Comparison of ENCODE assay signal across 15 cellular contexts in the genomic region with DNA sequence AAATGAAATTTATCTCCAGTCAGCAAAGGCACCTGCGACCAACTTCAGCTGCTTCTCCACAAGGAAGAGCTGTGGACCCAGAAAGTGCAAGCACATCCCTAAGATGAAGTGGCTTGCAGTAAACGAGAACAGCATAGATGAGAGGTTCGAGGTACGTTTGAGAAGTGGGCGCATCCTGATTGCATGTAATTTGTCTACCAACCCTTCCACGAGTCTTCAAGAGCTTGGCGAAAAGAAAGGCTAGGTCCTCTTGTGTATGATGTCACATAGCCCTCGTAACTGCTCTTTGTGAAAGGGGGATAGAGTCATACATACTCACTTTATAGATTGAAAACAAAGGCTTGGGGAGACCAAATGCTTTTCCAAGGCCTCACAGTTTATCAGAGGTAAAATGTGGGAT. TPM values are rescaled to one million over a fixed set of nuclear protein-coding genes. Genes with fewer than 3 reads are reported as not detected.
DNase-seq lines count a peak whose midpoint lies in the region; ATAC-seq and TF ChIP-seq lines count a peak whose summit lies in the region.
"Had no signal": no experiment of that assay in that cellular context is flagged by ENCODE, and none has a peak within 500 bp of the region (broad histone marks: within the 10 kb centered on the region; RNA-seq: fewer than 3 reads in every experiment).

No MANE protein-coding gene starts in this region.

- no peaks in the 10 kb centered on the region for H3K9me3 ChIP-seq in upper lobe of left lung
- H3K9me3 ChIP-seq: gastrocnemius medialis, pancreas, SJCRH30 had no signal

- no peak overlapping the region for H3K4me3 ChIP-seq in upper lobe of left lung
- H3K4me3 ChIP-seq: gastrocnemius medialis, MG63, pancreas, SJCRH30 had no signal

- DNase-seq in activated naive CD4-positive, alpha-beta T cell treated with anti-CD3 and anti-CD28 coated beads, Interleukin-2, amount 10 ng/mL, durations not matched to agents 7 days and 5 days: no peak
- DNase-seq in activated naive CD4-positive, alpha-beta T cell treated with anti-CD3 and anti-CD28 coated beads, Interleukin-2, amount 50 U/mL, for 16 hours: no peak
- DNase-seq in upper lobe of left lung (no peak), activated gamma-delta T cell (lab: John Stamatoyannopoulos, UW) (no peak)
- DNase-seq: gastrocnemius medialis, MG63, NCI-H2171, SJCRH30 had no signal

- no peaks in the 10 kb centered on the region for H3K36me3 ChIP-seq in upper lobe of left lung
- H3K36me3 ChIP-seq: gastrocnemius medialis, MG63, pancreas, SJCRH30 had no signal

- ATAC-seq in upper lobe of left lung (ENCODE audit: low FRiP score in 2 of 2) (no peak), GM18868 (IDR thresholded peaks at IDR 0.05; ENCODE audit: unreplicated experiment) (no peak), HG03025 (IDR thresholded peaks at IDR 0.05; ENCODE audit: low FRiP score, unreplicated experiment) (no peak)

- no peak for TF ChIP-seq POLR2A in upper lobe of left lung (IDR thresholded peaks at IDR 0.05)

- peaks cover 14 to 36% (median 22%) of the 10 kb centered on the region in 4 donors for H3K4me1 ChIP-seq in upper lobe of left lung
- H3K4me1 ChIP-seq: pancreas, SJCRH30 had no signal

- H3K27me3 ChIP-seq in upper lobe of left lung: no peaks in the 10 kb centered on the region
- H3K27me3 ChIP-seq: gastrocnemius medialis, MG63, pancreas, SJCRH30 had no signal

- no peaks in the 10 kb centered on the region for H3K36me3 Mint-ChIP-seq in activated naive CD4-positive, alpha-beta T cell treated with anti-CD3 and anti-CD28 coated beads, Interleukin-2, amount 10 ng/mL, durations not matched to agents 7 days and 5 days
- peaks cover 2% of the 10 kb centered on the region for H3K36me3 Mint-ChIP-seq in T-helper 1 cell treated with Interleukin-12 subunit alpha and Interleukin-12 subunit beta and Interleukin-4 antibody, amounts not matched to agents 30 μg/mL and 1 μg/mL, for 36 hours (ENCODE audit: low read depth)
- H3K36me3 Mint-ChIP-seq in dendritic cell treated with granulocyte-macrophage colony-stimulating factor and Interleukin-4, amounts not matched to agents 40 ng/mL and 50 ng/mL, for 4 days (ENCODE audit: low read depth): no peaks in the 10 kb centered on the region
- H3K36me3 Mint-ChIP-seq: mesothelial cell of epicardium had no signal

- CTCF ChIA-PET in activated naive CD4-positive, alpha-beta T cell treated with anti-CD3 and anti-CD28 coated beads, Interleukin-2, amount 10 ng/mL, durations not matched to agents 7 days and 5 days (lab: Charles Lee): interaction anchor here (1.2 to 24.2 kb wide), 7 partner anchors 8 to 31 kb away, joined by 3 to 465 read pairs (median 9); no protein-coding TSS in a partner anchor

- H3K4me3 Mint-ChIP-seq in activated naive CD4-positive, alpha-beta T cell treated with anti-CD3 and anti-CD28 coated beads, Interleukin-2, amount 10 ng/mL, durations not matched to agents 7 days and 5 days: peak overlapping the region; percentile 75
- H3K4me3 Mint-ChIP-seq in T-helper 1 cell treated with Interleukin-12 subunit alpha and Interleukin-12 subunit beta and Interleukin-4 antibody, amounts not matched to agents 30 μg/mL and 1 μg/mL, for 36 hours: peak overlapping the region; percentile 75
- H3K4me3 Mint-ChIP-seq in dendritic cell treated with granulocyte-macrophage colony-stimulating factor and Interleukin-4, amounts not matched to agents 40 ng/mL and 50 ng/mL, for 4 days: no peak overlapping the region
- H3K4me3 Mint-ChIP-seq: mesothelial cell of epicardium had no signal

- H3K9me3 Mint-ChIP-seq in activated naive CD4-positive, alpha-beta T cell treated with anti-CD3 and anti-CD28 coated beads, Interleukin-2, amount 10 ng/mL, durations not matched to agents 7 days and 5 days: no peaks in the 10 kb centered on the region
- H3K9me3 Mint-ChIP-seq in T-helper 1 cell treated with Interleukin-12 subunit alpha and Interleukin-12 subunit beta and Interleukin-4 antibody, amounts not matched to agents 30 μg/mL and 1 μg/mL, for 36 hours: no peaks in the 10 kb centered on the region
- no peaks in the 10 kb centered on the region for H3K9me3 Mint-ChIP-seq in dendritic cell treated with granulocyte-macrophage colony-stimulating factor and Interleukin-4, amounts not matched to agents 40 ng/mL and 50 ng/mL, for 4 days

- H3K27me3 Mint-ChIP-seq in activated naive CD4-positive, alpha-beta T cell treated with anti-CD3 and anti-CD28 coated beads, Interleukin-2, amount 10 ng/mL, durations not matched to agents 7 days and 5 days: no peaks in the 10 kb centered on the region
- no peaks in the 10 kb centered on the region for H3K27me3 Mint-ChIP-seq in T-helper 1 cell treated with Interleukin-12 subunit alpha and Interleukin-12 subunit beta and Interleukin-4 antibody, amounts not matched to agents 30 μg/mL and 1 μg/mL, for 36 hours (ENCODE audit: low read depth)
- no peaks in the 10 kb centered on the region for H3K27me3 Mint-ChIP-seq in dendritic cell treated with granulocyte-macrophage colony-stimulating factor and Interleukin-4, amounts not matched to agents 40 ng/mL and 50 ng/mL, for 4 days

- peak overlapping the region; percentile 94 for H3K27ac Mint-ChIP-seq in activated naive CD4-positive, alpha-beta T cell treated with anti-CD3 and anti-CD28 coated beads, Interleukin-2, amount 10 ng/mL, durations not matched to agents 7 days and 5 days
- peak overlapping the region; percentile 89 for H3K27ac Mint-ChIP-seq in T-helper 1 cell treated with Interleukin-12 subunit alpha and Interleukin-12 subunit beta and Interleukin-4 antibody, amounts not matched to agents 30 μg/mL and 1 μg/mL, for 36 hours
- peak overlapping the region; percentile 79 for H3K27ac Mint-ChIP-seq in dendritic cell treated with granulocyte-macrophage colony-stimulating factor and Interleukin-4, amounts not matched to agents 40 ng/mL and 50 ng/mL, for 4 days

- intact Hi-C loops in dendritic cell treated with granulocyte-macrophage colony-stimulating factor and Interleukin-4, amounts not matched to agents 40 ng/mL and 50 ng/mL, for 4 days (cut with micrococcal nuclease): no loop called here

- TF ChIP-seq CTCF in upper lobe of left lung (IDR thresholded peaks at IDR 0.05): no peak

- WGBS in upper lobe of left lung, 2 donors: 68 to 76% methylated on average over 8 of the region's 8 CpGs

- H3K27ac ChIP-seq in upper lobe of left lung: peak overlapping the region; percentile 29 to 85 (median 73)
- H3K27ac ChIP-seq: SJCRH30, VCaP had no signal

- TF ChIP-seq EP300 in upper lobe of left lung (IDR thresholded peaks at IDR 0.05): no peak

- H3K4me1 Mint-ChIP-seq in activated naive CD4-positive, alpha-beta T cell treated with anti-CD3 and anti-CD28 coated beads, Interleukin-2, amount 10 ng/mL, durations not matched to agents 7 days and 5 days: peaks cover 78% of the 10 kb centered on the region
- peaks cover 58% of the 10 kb centered on the region for H3K4me1 Mint-ChIP-seq in T-helper 1 cell treated with Interleukin-12 subunit alpha and Interleukin-12 subunit beta and Interleukin-4 antibody, amounts not matched to agents 30 μg/mL and 1 μg/mL, for 36 hours (ENCODE audit: low read depth)
- peaks cover 80% of the 10 kb centered on the region for H3K4me1 Mint-ChIP-seq in dendritic cell treated with granulocyte-macrophage colony-stimulating factor and Interleukin-4, amounts not matched to agents 40 ng/mL and 50 ng/mL, for 4 days (ENCODE audit: low read depth)

RNA-seq across cellular contexts. Expression of gene LCP2, which starts 6.0 kb away (rescaled TPM):
- total RNA-seq in upper lobe of left lung: 100 to 1,000 TPM in 1 of 6 donors, 10 to 100 TPM in 5; 43.0 to 148 (median 68.6) TPM
- total RNA-seq: mesothelial cell of epicardium, SJCRH30 had no signal
